In the genomic region with DNA sequence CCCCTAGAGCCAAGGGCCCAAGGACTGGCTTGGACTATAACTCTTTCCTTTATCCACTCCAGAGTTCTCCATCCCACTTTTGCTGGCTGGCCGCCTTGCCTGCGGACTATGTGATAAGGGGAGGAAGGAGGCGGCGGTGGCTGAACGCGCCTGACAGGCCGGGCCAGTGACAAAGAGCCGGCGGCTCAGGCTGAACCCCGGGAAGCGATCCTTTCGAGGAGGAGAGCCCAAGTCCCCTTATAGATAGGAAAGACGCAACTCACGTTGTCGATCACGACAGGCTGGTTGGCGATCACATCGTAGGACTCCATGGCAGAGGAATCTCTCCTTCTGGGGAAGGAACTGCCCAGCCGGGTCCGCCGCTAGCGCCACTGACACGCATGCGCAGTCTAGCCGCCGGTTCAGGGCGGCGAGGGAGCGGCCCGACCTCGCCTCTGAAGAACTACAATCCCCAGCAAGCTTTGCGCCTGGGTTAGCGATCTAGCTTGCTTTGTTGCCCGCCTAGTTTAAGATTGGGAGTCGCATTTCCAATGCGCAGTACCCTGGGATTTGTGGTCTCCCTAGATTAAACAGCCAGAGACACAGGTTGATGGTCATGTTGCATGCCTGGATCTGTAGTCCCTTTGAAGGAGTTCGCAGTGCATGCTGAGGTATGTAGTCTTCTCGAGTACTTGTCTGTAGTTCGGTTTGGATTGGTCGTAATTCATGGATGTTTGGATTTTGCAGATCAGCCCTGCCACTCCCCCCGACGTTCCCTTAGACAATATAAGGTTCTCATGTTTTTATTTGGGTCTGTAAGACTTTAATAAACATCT, we compare ENCODE assay signal across 8 cellular contexts. TPM values are rescaled to one million over a fixed set of nuclear protein-coding genes. Genes with fewer than 3 reads are reported as not detected.
A peak's percentile ranks its signal among the peaks of the same experiment; 100 is the strongest.
DNase-seq lines count a peak whose midpoint lies in the region; ATAC-seq lines count a peak whose summit lies in the region.

A gene (minus strand): TSS at position 376 of the 815 bp plus-strand sequence. CDS start 65 bp downstream, at position 311.

- ATAC-seq in GM19397 (IDR thresholded peaks at IDR 0.05; ENCODE audit: unreplicated experiment) (peak; percentile 55), HG03565 (IDR thresholded peaks at IDR 0.05; ENCODE audit: unreplicated experiment) (peak; percentile 50), left lobe of liver (peak; percentile 77)

- DNase-seq in CD1c-positive myeloid dendritic cell (ENCODE audit: extremely low spot score) = peak; percentile 98
- DNase-seq in NCI-H774 (lab: John Stamatoyannopoulos, UW) = peak; percentile 88
- peak; percentile 91 to 92 for DNase-seq in activated CD4-positive, alpha-beta T cell treated with anti-CD3 and anti-CD28 coated beads, Interleukin-2, amount 50 U/mL, for 4 hours
- DNase-seq in dermis blood vessel endothelial cell = peak; percentile 100
- DNase-seq in left lobe of liver (ENCODE audit: low spot score) = peak; percentile 98
- DNase-seq in stimulated activated CD4-positive, alpha-beta T cell treated with anti-CD3 and anti-CD28 coated beads, Interleukin-2, amount 100 ng/mL, for 4 hours (ENCODE audit: low read depth) = peak; percentile 91

RNA-seq across cellular contexts. Expression of the gene that starts here (rescaled TPM):
- total RNA-seq in dermis blood vessel endothelial cell (154 and 244 TPM in 2 replicates), left lobe of liver (25.5 TPM)

Comparison
In these comparisons a context has a peak if more than half of its experiments do, and no peak if none do; other contexts are left out.
1. Peak in every context shown above with its lines: DNase-seq and ATAC-seq.